In genomic region chr15:71151061-71151460, GRCh38 we compare ENCODE assay signal across 18 cellular contexts. TPM values are rescaled to one million over a fixed set of nuclear protein-coding genes. Genes with fewer than 3 reads are reported as not detected.
DNase-seq lines count a peak whose midpoint lies in the region; ATAC-seq and TF ChIP-seq lines count a peak whose summit lies in the region.
"Had no signal": no experiment of that assay in that cellular context is flagged by ENCODE, and none has a peak within 500 bp of the region (broad histone marks: within the 10 kb centered on the region; RNA-seq: fewer than 3 reads in every experiment).

No MANE protein-coding gene starts in this region.

- H3K79me2 ChIP-seq in mammary epithelial cell (ENCODE audit: insufficient read depth, low read length) (peaks cover 39% of the 10 kb centered on the region), neural progenitor cell (ENCODE audit: low read depth) (no peaks in the 10 kb centered on the region)

- H3K36me3 ChIP-seq in mammary epithelial cell (ENCODE audit: insufficient read depth, low read length) (peaks cover 5% of the 10 kb centered on the region), neural progenitor cell (no peaks in the 10 kb centered on the region)
- H3K36me3 ChIP-seq: transverse colon had no signal

- no peak overlapping the region for H3K9ac ChIP-seq in mammary epithelial cell (ENCODE audit: insufficient read depth, low read length)
- H3K9ac ChIP-seq in neural progenitor cell, result no peak overlapping the region

- no peaks in the 10 kb centered on the region for H4K20me1 ChIP-seq in mammary epithelial cell (ENCODE audit: insufficient read depth, low read length)
- no peaks in the 10 kb centered on the region for H4K20me1 ChIP-seq in neural progenitor cell (ENCODE audit: low read depth)

- H3K36me3 Mint-ChIP-seq in neural progenitor cell, result peaks cover 5% of the 10 kb centered on the region

- intact Hi-C loops in mammary epithelial cell (cut with micrococcal nuclease), result no loop called here

- no peaks in the 10 kb centered on the region for H3K27me3 ChIP-seq in mammary epithelial cell (ENCODE audit: insufficient read depth, low read length)
- no peaks in the 10 kb centered on the region for H3K27me3 ChIP-seq in neural progenitor cell
- H3K27me3 ChIP-seq: transverse colon had no signal

- H3K27ac ChIP-seq in mammary epithelial cell (ENCODE audit: insufficient read depth, low read depth, low read length) (peak overlapping the region; percentile 29), neural progenitor cell (no peak overlapping the region)
- H3K27ac ChIP-seq: RWPE1, transverse colon had no signal

- H3K9me3 Mint-ChIP-seq in neural progenitor cell, result no peaks in the 10 kb centered on the region
- H3K9me3 Mint-ChIP-seq: CD4-positive, alpha-beta T cell had no signal

- BruUV-seq in mammary epithelial cell (replicated peaks; lab: Mats Ljungman, UMichigan), result no TSS peak

- DNase-seq in Caki2 (ENCODE audit: low read depth) (peak; percentile 86), HT1080 (ENCODE audit: low read depth) (peak; percentile 62), mammary epithelial cell (peak; percentile 74), left kidney (ENCODE audit: low read depth, low spot score) (peak; percentile 18), neural progenitor cell (ENCODE audit: low spot score) (no peak), OCI-M1 (lab: John Stamatoyannopoulos, UW) (no peak)
- no peak for DNase-seq in stimulated activated naive CD4-positive, alpha-beta T cell treated with Interleukin-2 at 50 U/mL for 16 hours (lab: John Stamatoyannopoulos, UW)
- DNase-seq: CD4-positive, alpha-beta T cell; effector CD4-positive, alpha-beta T cell; islet precursor cell; KG1; NCI-H2029; NCI-H748 treated with DMSO at 0.1 percent for 48 hours; T1000; transverse colon had no signal

- H3K27ac Mint-ChIP-seq in neural progenitor cell, result no peak overlapping the region
- H3K27ac Mint-ChIP-seq: CD4-positive, alpha-beta T cell; progenitor cell of endocrine pancreas had no signal

- 49% methylated on average over 2 of the region's 2 CpGs for WGBS in mammary epithelial cell (ENCODE audit: low coverage, missing lambda C conversion rate)

- no peak overlapping the region for H3K4me3 ChIP-seq in mammary epithelial cell (replicated peaks in 1 of 3; ENCODE audit: insufficient read depth in 1 of 3, low read depth in 2 of 3, low read length in 3 of 3)
- H3K4me3 ChIP-seq in neural progenitor cell, result no peak overlapping the region
- H3K4me3 ChIP-seq: transverse colon had no signal

- no peak overlapping the region for H3K4me2 ChIP-seq in mammary epithelial cell (ENCODE audit: insufficient read depth, low read depth, low read length)
- no peak overlapping the region for H3K4me2 ChIP-seq in neural progenitor cell

- H3K9me3 ChIP-seq in mammary epithelial cell (replicated peaks; ENCODE audit: insufficient read depth, low read length) (no peaks in the 10 kb centered on the region), neural progenitor cell (ENCODE audit: low read depth) (no peaks in the 10 kb centered on the region)
- H3K9me3 ChIP-seq: transverse colon had no signal

- CTCF ChIA-PET in mammary epithelial cell (lab: Charles Lee; ENCODE audit: low non-redundant PET), result interaction anchor here (0.5 to 0.6 kb wide), 2 partner anchors 37 to 172 kb away, joined by 4 to 8 read pairs; no protein-coding TSS in a partner anchor

- dilution Hi-C loops in mammary epithelial cell (cut with HindIII; ENCODE audit: low sequenced_read_pairs), result no loop called here

- in situ Hi-C loops in Caki2 (cut with HindIII; ENCODE audit: low pct_unique_long_range_greater_than_20kb, low sequenced_read_pairs), result no loop called here
- in situ Hi-C loops in mammary epithelial cell (cut with MboI; ENCODE audit: low sequenced_read_pairs in 2 of 2), result no loop called here

- H3K4me1 Mint-ChIP-seq in neural progenitor cell, result peaks cover 10% of the 10 kb centered on the region

- ATAC-seq in HG03135 (IDR thresholded peaks at IDR 0.05; ENCODE audit: unreplicated experiment), result no peak

- H3K4me1 ChIP-seq in mammary epithelial cell (ENCODE audit: insufficient read depth, low read length) (peaks cover 36% of the 10 kb centered on the region), neural progenitor cell (no peaks in the 10 kb centered on the region)

- TF ChIP-seq CTCF in mammary epithelial cell (conservative IDR thresholded peaks at IDR 0.05 in 1 of 2, IDR thresholded peaks at IDR 0.05 in 1 of 2; ENCODE audit: extremely low read depth in 1 of 2, insufficient read depth in 1 of 2, low read depth in 1 of 2, low read length in 2 of 2) (no peak), neural progenitor cell (IDR thresholded peaks at IDR 0.05) (no peak)

- peaks cover 10% of the 10 kb centered on the region for H3K27me3 Mint-ChIP-seq in neural progenitor cell (ENCODE audit: insufficient read depth, low read depth)

- no peak overlapping the region for H2AFZ ChIP-seq in mammary epithelial cell (ENCODE audit: low read depth, low read length)
- no peak overlapping the region for H2AFZ ChIP-seq in neural progenitor cell (replicated peaks)

- no peak overlapping the region for H3K4me3 Mint-ChIP-seq in neural progenitor cell
- H3K4me3 Mint-ChIP-seq: CD4-positive, alpha-beta T cell had no signal

- no peaks in the 10 kb centered on the region for H3F3A ChIP-seq in neural progenitor cell (ENCODE audit: low read depth)

RNA-seq across cellular contexts. Expression of gene THSD4, which starts 35.8 kb away (rescaled TPM):
- total RNA-seq in Caki2 (2014; rRNA removed; shearing (Covaris generic); ENCODE audit: low replicate concordance), result 9.0 and 9.8 TPM in 2 replicates
- total RNA-seq in HT1080 (2014; rRNA removed; shearing (Covaris generic)), result 11.3 and 11.8 TPM in 2 replicates
- 14.1 and 19.1 TPM in 2 replicates for polyA plus RNA-seq in HT1080 (2015; cell fraction: cytosol; rRNA removed)
- 33.5 and 37.3 TPM in 2 replicates for polyA plus RNA-seq in HT1080 (2015; cell fraction: nucleus; rRNA removed)
- total RNA-seq in mammary epithelial cell, result 100 to 1,000 TPM in 1 of 2 donors, 10 to 100 TPM in 1; 87.7 to 111 TPM
- 33.7 TPM for polyA plus RNA-seq in mammary epithelial cell
- 53.9 TPM for polyA minus RNA-seq in mammary epithelial cell
- total RNA-seq in neural progenitor cell (ENCODE audit: low replicate concordance), result 2.0 and 2.4 TPM in 2 replicates
- total RNA-seq: CD4-positive, alpha-beta T cell had no signal

Comparison
In these comparisons a context has a peak if more than half of its experiments do, and no peak if none do; other contexts are left out.
1. DNase-seq: peak in Caki2 (single experiment), HT1080 (single experiment), mammary epithelial cell (single experiment) and left kidney (single experiment); none in neural progenitor cell (single experiment), OCI-M1 (single experiment) and stimulated activated naive CD4-positive, alpha-beta T cell treated with Interleukin-2 at 50 U/mL for 16 hours (single experiment).